ENCODE assay signal across 10 cellular contexts in the genomic region with DNA sequence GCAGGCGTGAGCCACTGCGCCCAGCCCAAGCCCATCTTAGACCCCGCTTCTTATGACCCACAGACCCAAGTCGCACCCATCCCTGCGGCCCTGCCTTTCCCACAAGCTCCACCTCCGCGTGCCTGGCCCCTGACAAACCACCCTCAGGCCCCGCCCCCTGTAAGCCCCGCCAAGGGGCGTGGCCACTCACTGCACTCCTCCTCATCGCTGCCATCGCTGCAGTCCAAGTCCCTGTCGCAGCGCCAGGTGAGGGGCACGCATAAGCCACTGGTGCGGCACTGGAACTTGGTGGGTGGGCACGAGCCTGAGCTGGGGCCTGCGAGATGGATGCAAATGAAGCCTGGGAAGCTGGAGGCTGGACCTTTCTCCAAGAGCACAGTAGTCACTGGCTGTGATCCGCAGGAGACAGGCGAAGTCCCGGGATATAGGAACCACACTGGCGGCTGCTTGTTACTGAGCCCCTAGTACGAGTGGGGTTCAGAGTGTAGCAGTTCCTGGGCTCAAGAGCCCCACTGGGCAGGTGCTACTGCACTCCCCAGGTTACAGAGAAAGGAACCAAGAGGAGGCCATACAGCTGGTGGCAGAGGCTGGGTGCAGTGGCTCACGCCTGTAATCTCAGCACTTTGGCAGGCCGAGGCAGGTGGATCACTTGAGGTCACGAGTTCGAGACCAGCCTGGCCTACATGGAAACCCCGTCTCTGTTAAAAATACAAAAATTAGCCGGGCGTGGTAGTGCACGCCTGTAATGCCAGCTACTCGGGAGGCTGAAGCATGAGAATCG. TPM values are rescaled to one million over a fixed set of nuclear protein-coding genes. Genes with fewer than 3 reads are reported as not detected.
DNase-seq lines count a peak whose midpoint lies in the region; ATAC-seq, FAIRE-seq and TF ChIP-seq lines count a peak whose summit lies in the region.
"Had no signal": no experiment of that assay in that cellular context is flagged by ENCODE, and none has a peak within 500 bp of the region (broad histone marks: within the 10 kb centered on the region; RNA-seq: fewer than 3 reads in every experiment).

No MANE protein-coding gene starts in this region.

- FAIRE-seq in GM12891 (lab: Jason Lieb, UNC): peak; percentile 16

- no peaks in the 10 kb centered on the region for H3K79me2 ChIP-seq in trophoblast cell (ENCODE audit: control insufficient read depth, insufficient read depth, low read length, poor library complexity)

- no peak for TF ChIP-seq CTCF in chondrocyte (IDR thresholded peaks at IDR 0.05)

- H3K4me1 Mint-ChIP-seq in chondrocyte (ENCODE audit: low read depth): peaks cover 22% of the 10 kb centered on the region

- H3K4me1 ChIP-seq in trophoblast cell (ENCODE audit: control insufficient read depth in 1 of 2, insufficient read depth in 2 of 2, low read length in 2 of 2): peaks cover 8 to 11% of the 10 kb centered on the region in 2 experiments

- no peak overlapping the region for H2BK120ac ChIP-seq in trophoblast cell (ENCODE audit: insufficient read depth, low read length, poor library complexity)

- H2AK5ac ChIP-seq in trophoblast cell (ENCODE audit: low read length): no peak overlapping the region

- H4K12ac ChIP-seq in trophoblast cell (ENCODE audit: low read depth, low read length): no peak overlapping the region

- no peak for TF ChIP-seq POLR2A in GM12891 (IDR thresholded peaks at IDR 0.05; ENCODE audit: low read depth, low read length)

- H2BK5ac ChIP-seq in trophoblast cell (ENCODE audit: low read depth, low read length, poor library complexity): no peak overlapping the region

- H3K23ac ChIP-seq in trophoblast cell (ENCODE audit: low read length): no peak overlapping the region

- no peak overlapping the region for H3K4me2 ChIP-seq in trophoblast cell (ENCODE audit: low read length)
- H3K4me2 ChIP-seq: KMS-11 had no signal

- H3K18ac ChIP-seq in trophoblast cell (ENCODE audit: low read length): no peak overlapping the region

- H3K36me3 Mint-ChIP-seq in chondrocyte (ENCODE audit: low read depth): no peaks in the 10 kb centered on the region

- peaks cover 2% of the 10 kb centered on the region for H3K9me3 ChIP-seq in trophoblast cell (ENCODE audit: insufficient read depth, low read depth, low read length)

- no CpG with 5 or more reads among the region's 33 CpGs for WGBS in trophoblast cell (ENCODE audit: extremely low coverage, insufficient coverage, insufficient read length)

- no peak overlapping the region for H3K4ac ChIP-seq in trophoblast cell (ENCODE audit: low read depth, low read length)

- no peaks in the 10 kb centered on the region for H3K27me3 ChIP-seq in trophoblast cell (ENCODE audit: insufficient read depth, low read length)

- DNase-seq in GM12891 (ENCODE audit: insufficient read length, low spot score): no peak
- peak; percentile 89 for DNase-seq in NCI-H82 (lab: John Stamatoyannopoulos, UW)
- DNase-seq in chondrocyte (ENCODE audit: low spot score): peak; percentile 87
- DNase-seq in trophoblast cell: peak; percentile 63 to 67
- no peak for DNase-seq in GOT3 (lab: John Stamatoyannopoulos, UW)

- no peak overlapping the region for H3K27ac ChIP-seq in trophoblast cell (ENCODE audit: low read depth, low read length)
- H3K27ac ChIP-seq: KMS-11 had no signal

- no peaks in the 10 kb centered on the region for H3K27me3 Mint-ChIP-seq in chondrocyte (ENCODE audit: low read depth)
- H3K27me3 Mint-ChIP-seq: naive thymus-derived CD8-positive, alpha-beta T cell had no signal

- no peak overlapping the region for H3K27ac Mint-ChIP-seq in chondrocyte (ENCODE audit: unreplicated experiment)

- no peak overlapping the region for H2AFZ ChIP-seq in trophoblast cell (ENCODE audit: insufficient read depth, low read length, poor library complexity)

- H2BK12ac ChIP-seq in trophoblast cell (ENCODE audit: low read length): no peak overlapping the region

- H3K79me1 ChIP-seq in trophoblast cell (ENCODE audit: low read length): peaks cover 2% of the 10 kb centered on the region

- H3K14ac ChIP-seq in trophoblast cell (ENCODE audit: low read length): no peak overlapping the region

- no peak overlapping the region for H4K91ac ChIP-seq in trophoblast cell (ENCODE audit: low read depth, low read length)

- ATAC-seq in HG03342 (IDR thresholded peaks at IDR 0.05; ENCODE audit: unreplicated experiment): no peak
- ATAC-seq in HG02588 (IDR thresholded peaks at IDR 0.05; ENCODE audit: unreplicated experiment): no peak
- ATAC-seq in GM21786 (IDR thresholded peaks at IDR 0.05; ENCODE audit: unreplicated experiment): no peak
- ATAC-seq: naive thymus-derived CD8-positive, alpha-beta T cell had no signal

- no peak overlapping the region for H3K9ac ChIP-seq in trophoblast cell (ENCODE audit: low read length)
- H3K9ac ChIP-seq: KMS-11 had no signal

- H3K36me3 ChIP-seq in trophoblast cell (ENCODE audit: control insufficient read depth in 1 of 2, insufficient read depth in 2 of 2, low read length in 2 of 2): peaks cover 10 to 11% of the 10 kb centered on the region in 2 experiments

- H3K4me3 ChIP-seq in trophoblast cell (ENCODE audit: low read depth, low read length): no peak overlapping the region

- no peaks in the 10 kb centered on the region for H3K9me3 Mint-ChIP-seq in chondrocyte (ENCODE audit: low read depth)
- H3K9me3 Mint-ChIP-seq: naive thymus-derived CD8-positive, alpha-beta T cell had no signal

- H3K4me3 Mint-ChIP-seq in chondrocyte (ENCODE audit: unreplicated experiment): no peak overlapping the region

- H4K8ac ChIP-seq in trophoblast cell (ENCODE audit: low read depth, low read length): no peak overlapping the region

TF ChIP-seq in GM12891, 5 proteins besides CTCF, POLR2A, EP300 and RAD21:
- TF ChIP-seq SPI1 (IDR thresholded peaks at IDR 0.05; ENCODE audit: low read depth, low read length): no peak
- TF ChIP-seq TAF1 (IDR thresholded peaks at IDR 0.05; ENCODE audit: low read depth, low read length): no peak
- TF ChIP-seq PAX5 (IDR thresholded peaks at IDR 0.05; ENCODE audit: insufficient read depth, low read length, severe bottlenecking): no peak
- TF ChIP-seq POU2F2 (IDR thresholded peaks at IDR 0.05; ENCODE audit: low read depth, low read length): no peak
- TF ChIP-seq POLR2AphosphoS5 (IDR thresholded peaks at IDR 0.05; ENCODE audit: low read depth, low read length): no peak

RNA-seq across cellular contexts. Expression of a gene that starts 3.1 kb away (rescaled TPM):
- polyA plus RNA-seq in GM12891 (2012; ENCODE audit: low read depth, missing spikeins): 25.6 TPM
- total RNA-seq in chondrocyte: 39.3 to 44.0 TPM (median 41.7 TPM) in 3 replicates
- polyA plus RNA-seq in trophoblast cell (2013): 15.3 and 16.3 TPM in 2 replicates

RNA-seq across cellular contexts. Expression of a gene that starts 16.1 kb away (rescaled TPM):
- polyA plus RNA-seq in GM12891 (2012; ENCODE audit: low read depth, missing spikeins): 148 TPM
- total RNA-seq in chondrocyte: 25.0 to 34.1 TPM (median 26.6 TPM) in 3 replicates
- 113 and 115 TPM in 2 replicates for polyA plus RNA-seq in trophoblast cell (2013)

RNA-seq across cellular contexts. Expression of a gene that starts 16.3 kb away (rescaled TPM):
- 3,587 TPM for polyA plus RNA-seq in GM12891 (2012; ENCODE audit: low read depth, missing spikeins)
- 1,057 to 1,248 TPM (median 1,100 TPM) in 3 replicates for total RNA-seq in chondrocyte
- 1,437 and 1,442 TPM in 2 replicates for polyA plus RNA-seq in trophoblast cell (2013)

RNA-seq across cellular contexts. Expression of a gene that starts 38.0 kb away (rescaled TPM):
- polyA plus RNA-seq in GM12891 (2012; ENCODE audit: low read depth, missing spikeins): 0.15 TPM
- 0.56 to 1.2 TPM (median 1.2 TPM) in 3 replicates for total RNA-seq in chondrocyte
- polyA plus RNA-seq in trophoblast cell (2013): 0.60 and 0.90 TPM in 2 replicates

RNA-seq across cellular contexts. Expression of a gene that starts 58.9 kb away (rescaled TPM):
- 0.12 TPM for polyA plus RNA-seq in GM12891 (2012; ENCODE audit: low read depth, missing spikeins)
- 56.4 to 143 TPM (median 127 TPM) in 3 replicates for total RNA-seq in chondrocyte
- polyA plus RNA-seq in trophoblast cell (2013): 4.1 and 4.3 TPM in 2 replicates
- total RNA-seq: naive thymus-derived CD8-positive, alpha-beta T cell had no signal

Comparison
In these comparisons a context has a peak if more than half of its experiments do, and no peak if none do; other contexts are left out.
1. DNase-seq: peak in NCI-H82 (single experiment), chondrocyte (single experiment) and trophoblast cell (2 of 2); none in GM12891 (single experiment) and GOT3 (single experiment).